Comparison of ENCODE assay signal across 8 cellular contexts in the genomic region with DNA sequence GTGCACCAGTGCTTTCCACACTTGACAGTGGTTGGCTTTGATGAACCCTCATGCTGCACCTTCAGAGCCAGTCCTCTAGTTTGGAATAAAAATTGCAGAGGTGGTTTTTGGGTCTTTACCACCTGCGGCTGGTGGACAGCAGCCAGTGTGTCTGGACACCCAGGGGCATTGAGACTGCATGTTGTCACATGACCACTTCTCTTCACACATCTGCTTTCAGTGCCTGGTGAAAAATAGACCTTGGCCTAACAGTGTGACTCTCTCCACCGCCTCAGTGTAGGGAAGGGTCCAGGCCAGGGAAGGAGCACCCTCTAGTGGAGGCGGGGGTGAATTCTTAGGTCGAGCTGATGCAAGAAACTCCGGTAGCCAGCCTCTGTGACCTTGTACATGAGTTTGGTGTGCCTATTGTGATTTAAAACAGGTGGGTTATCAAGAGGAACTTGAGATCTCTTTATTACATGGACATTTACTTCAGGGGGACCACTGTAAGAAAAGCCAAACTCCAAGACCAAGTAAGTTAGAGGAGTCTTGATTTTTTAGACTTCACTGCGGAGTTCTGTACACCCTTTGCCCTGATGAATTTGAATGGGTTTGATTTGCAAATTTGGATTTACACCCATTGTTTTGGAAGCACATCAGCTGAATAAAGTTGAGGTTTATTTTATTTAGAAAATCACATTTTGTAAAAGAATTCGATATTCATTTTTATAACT. TPM values are rescaled to one million over a fixed set of nuclear protein-coding genes. Genes with fewer than 3 reads are reported as not detected.
DNase-seq lines count a peak whose midpoint lies in the region; ATAC-seq and TF ChIP-seq lines count a peak whose summit lies in the region.

No MANE protein-coding gene starts in this region.

- no peak overlapping the region for H3K4me3 Mint-ChIP-seq in activated T-helper 1 cell treated with anti-CD3 and anti-CD28 coated beads, Interleukin-12 subunit alpha, Interleukin-12 subunit beta, Interleukin-2, Interleukin-4 antibody, amounts not matched to agents 30 ng/mL and 10 ng/mL and 1 ng/mL, durations not matched to agents 14 hours and 24 hours and 36 hours

- no peak for TF ChIP-seq POLR2A in tibial nerve (IDR thresholded peaks at IDR 0.05)

- no peak for TF ChIP-seq EP300 in tibial nerve (IDR thresholded peaks at IDR 0.05)

- H3K9me3 ChIP-seq in tibial nerve, result no peaks in the 10 kb centered on the region

- peaks cover 11% of the 10 kb centered on the region for H3K36me3 Mint-ChIP-seq in activated T-helper 1 cell treated with anti-CD3 and anti-CD28 coated beads, Interleukin-12 subunit alpha, Interleukin-12 subunit beta, Interleukin-2, Interleukin-4 antibody, amounts not matched to agents 30 ng/mL and 10 ng/mL and 1 ng/mL, durations not matched to agents 14 hours and 24 hours and 36 hours (ENCODE audit: low read depth)

- DNase-seq in A172 (ENCODE audit: low spot score), result peak; percentile 65
- peak; percentile 82 for DNase-seq in GM13977 (ENCODE audit: low spot score)
- DNase-seq in LNCaP clone FGC (ENCODE audit: low read depth), result no peak
- peak; percentile 65 for DNase-seq in RPMI7951 (ENCODE audit: low read depth)
- DNase-seq in activated T-helper 1 cell treated with anti-CD3 and anti-CD28 coated beads, Interleukin-12 subunit alpha, Interleukin-12 subunit beta, Interleukin-2, Interleukin-4 antibody, amounts not matched to agents 30 ng/mL and 10 ng/mL and 1 ng/mL, durations not matched to agents 14 hours and 24 hours and 36 hours (ENCODE audit: low spot score), result peak; percentile 51
- peak; percentile 78 for DNase-seq in fibroblast of pulmonary artery (ENCODE audit: low read depth)
- peak; percentile 35 for DNase-seq in omental fat pad (ENCODE audit: low spot score)
- peak; percentile 35 to 82 for DNase-seq in tibial nerve (ENCODE audit: low spot score in 2 of 2)

- H3K4me1 ChIP-seq in tibial nerve, result peaks cover 0 to 21% (median 6%) of the 10 kb centered on the region in 4 donors

- peak; percentile 63 for ATAC-seq in omental fat pad (ENCODE audit: low FRiP score)

- in situ Hi-C loops in GM13977 (cut with MboI; ENCODE audit: low pct_unique_long_range_greater_than_20kb, low sequenced_read_pairs, unreplicated experiment), result no loop called here

- no peaks in the 10 kb centered on the region for H3K9me3 Mint-ChIP-seq in activated T-helper 1 cell treated with anti-CD3 and anti-CD28 coated beads, Interleukin-12 subunit alpha, Interleukin-12 subunit beta, Interleukin-2, Interleukin-4 antibody, amounts not matched to agents 30 ng/mL and 10 ng/mL and 1 ng/mL, durations not matched to agents 14 hours and 24 hours and 36 hours

- peaks cover 1% of the 10 kb centered on the region for H3K27me3 Mint-ChIP-seq in activated T-helper 1 cell treated with anti-CD3 and anti-CD28 coated beads, Interleukin-12 subunit alpha, Interleukin-12 subunit beta, Interleukin-2, Interleukin-4 antibody, amounts not matched to agents 30 ng/mL and 10 ng/mL and 1 ng/mL, durations not matched to agents 14 hours and 24 hours and 36 hours (ENCODE audit: insufficient read depth)

- peaks cover 1 to 47% (median 17%) of the 10 kb centered on the region in 3 donors for H3K36me3 ChIP-seq in tibial nerve

- TF ChIP-seq CTCF in GM13977 (IDR thresholded peaks at IDR 0.05; ENCODE audit: extremely low read depth, insufficient read depth, missing control alignments) (peak; percentile 86), LNCaP clone FGC (IDR thresholded peaks at IDR 0.05; ENCODE audit: control insufficient read depth, extremely low read depth, insufficient read depth) (peak; percentile 93), fibroblast of pulmonary artery (IDR thresholded peaks at IDR 0.05; ENCODE audit: low read length, missing control alignments) (peak; percentile 95), omental fat pad (IDR thresholded peaks at IDR 0.05) (peak in 1 of 3 donors; percentile 38), tibial nerve (IDR thresholded peaks at IDR 0.05) (peak; percentile 55 to 66 (median 61))

- H3K4me3 ChIP-seq in LNCaP clone FGC (ENCODE audit: low read depth, low read length) (no peak overlapping the region), fibroblast of pulmonary artery (replicated peaks; ENCODE audit: low read depth, low read length) (no peak overlapping the region), tibial nerve (no peak overlapping the region)

- H3K27me3 ChIP-seq in tibial nerve, result no peaks in the 10 kb centered on the region

- WGBS in tibial nerve, 2 donors, result 33 to 40% methylated on average over 7 of the region's 7 CpGs

- H3K27ac Mint-ChIP-seq in activated T-helper 1 cell treated with anti-CD3 and anti-CD28 coated beads, Interleukin-12 subunit alpha, Interleukin-12 subunit beta, Interleukin-2, Interleukin-4 antibody, amounts not matched to agents 30 ng/mL and 10 ng/mL and 1 ng/mL, durations not matched to agents 14 hours and 24 hours and 36 hours, result peak overlapping the region; percentile 44

- no peak overlapping the region for H3K27ac ChIP-seq in tibial nerve

- peaks cover 14% of the 10 kb centered on the region for H3K4me1 Mint-ChIP-seq in activated T-helper 1 cell treated with anti-CD3 and anti-CD28 coated beads, Interleukin-12 subunit alpha, Interleukin-12 subunit beta, Interleukin-2, Interleukin-4 antibody, amounts not matched to agents 30 ng/mL and 10 ng/mL and 1 ng/mL, durations not matched to agents 14 hours and 24 hours and 36 hours (ENCODE audit: low read depth)

- intact Hi-C loops in activated T-helper 1 cell treated with anti-CD3 and anti-CD28 coated beads, Interleukin-12 subunit alpha, Interleukin-12 subunit beta, Interleukin-2, Interleukin-4 antibody, amounts not matched to agents 30 ng/mL and 10 ng/mL and 1 ng/mL, durations not matched to agents 14 hours and 24 hours and 36 hours (cut with micrococcal nuclease), result loop anchor here (2.0 kb wide), 1 partner anchor 18 kb away; the partner anchor contains the start of gene GOSR2

RNA-seq across cellular contexts. Expression of gene GOSR2, which starts 17.9 kb away (rescaled TPM):
- total RNA-seq in A172 (2014; rRNA removed; shearing (Covaris generic)), result 41.0 and 50.4 TPM in 2 replicates
- 27.0 and 29.3 TPM in 2 replicates for total RNA-seq in RPMI7951 (2014; rRNA removed; shearing (Covaris generic))
- 59.4 and 62.7 TPM in 2 replicates for total RNA-seq in activated T-helper 1 cell treated with anti-CD3 and anti-CD28 coated beads, Interleukin-12 subunit alpha, Interleukin-12 subunit beta, Interleukin-2, Interleukin-4 antibody, amounts not matched to agents 30 ng/mL and 10 ng/mL and 1 ng/mL, durations not matched to agents 14 hours and 24 hours and 36 hours
- total RNA-seq in omental fat pad, result 10 to 100 TPM; 37.4 to 59.4 (median 47.3) TPM
- total RNA-seq in tibial nerve, result 10 to 100 TPM; 39.3 to 52.6 (median 48.1) TPM

RNA-seq across cellular contexts. Expression of gene RPRML, which starts 38.2 kb away (rescaled TPM):
- not detected in 2 replicates for total RNA-seq in A172 (2014; rRNA removed; shearing (Covaris generic))
- not detected in 2 replicates for total RNA-seq in RPMI7951 (2014; rRNA removed; shearing (Covaris generic))
- total RNA-seq in activated T-helper 1 cell treated with anti-CD3 and anti-CD28 coated beads, Interleukin-12 subunit alpha, Interleukin-12 subunit beta, Interleukin-2, Interleukin-4 antibody, amounts not matched to agents 30 ng/mL and 10 ng/mL and 1 ng/mL, durations not matched to agents 14 hours and 24 hours and 36 hours, result not detected in 2 replicates
- not detected for total RNA-seq in omental fat pad
- total RNA-seq in tibial nerve, result under 1 TPM in 1 of 4 donors, not detected in 3; 0.59 TPM
